14 cellular contexts compared by ENCODE assay signal in genomic region chr4:147492761-147493160, GRCh38. TPM values are rescaled to one million over a fixed set of nuclear protein-coding genes. Genes with fewer than 3 reads are reported as not detected.
DNase-seq lines count a peak whose midpoint lies in the region; ATAC-seq and TF ChIP-seq lines count a peak whose summit lies in the region.
"Had no signal": no experiment of that assay in that cellular context is flagged by ENCODE, and none has a peak within 500 bp of the region (broad histone marks: within the 10 kb centered on the region; RNA-seq: fewer than 3 reads in every experiment).

No MANE protein-coding gene starts in this region.

- H3K27me3 Mint-ChIP-seq in T-helper 2 cell treated with Interferon-gamma antibody and Interleukin-4, amounts not matched to agents 5 μg/mL and 100 μg/mL, for 36 hours (ENCODE audit: low read depth), result peaks cover 8% of the 10 kb centered on the region
- H3K27me3 Mint-ChIP-seq in effector memory CD8-positive, alpha-beta T cell, result peaks cover 15 to 19% of the 10 kb centered on the region in 2 donors

- ATAC-seq in heart right ventricle (peak; percentile 82 to 94 (median 90)), HG03354 (IDR thresholded peaks at IDR 0.05; ENCODE audit: poor library complexity, severe bottlenecking, unreplicated experiment) (no peak)
- ATAC-seq in effector memory CD8-positive, alpha-beta T cell (replicated peaks), result no peak
- ATAC-seq: stimulated activated effector memory CD8-positive, alpha-beta T cell treated with anti-CD3 and anti-CD28 coated beads, Interleukin-12 subunit alpha, Interleukin-12 subunit beta, amount 100 ng/mL, for 72 hours had no signal

- intact Hi-C loops in heart right ventricle (cut with DNase I), result loop anchor here in 1 of 10 donors (5.0 kb wide), 1 partner anchor 130 kb away; no protein-coding TSS in a partner anchor
- intact Hi-C loops in testis (cut with DNase I; ENCODE audit: low total_unique reads), result no loop called here

- no peaks in the 10 kb centered on the region for H3K4me1 Mint-ChIP-seq in T-helper 2 cell treated with Interferon-gamma antibody and Interleukin-4, amounts not matched to agents 5 μg/mL and 100 μg/mL, for 36 hours (ENCODE audit: low read depth)
- H3K4me1 Mint-ChIP-seq in effector memory CD8-positive, alpha-beta T cell (ENCODE audit: low read depth in 2 of 2), result no peaks in the 10 kb centered on the region
- H3K4me1 Mint-ChIP-seq: CD4-positive, CD25-positive, alpha-beta regulatory T cell; stimulated activated effector memory CD8-positive, alpha-beta T cell treated with anti-CD3 and anti-CD28 coated beads, Interleukin-12 subunit alpha, Interleukin-12 subunit beta, amount 100 ng/mL, for 72 hours had no signal

- DNase-seq in ELR (ENCODE audit: low read depth) (peak; percentile 57), amniotic epithelial cell (ENCODE audit: low read depth) (peak; percentile 70), heart right ventricle (peak; percentile 22 to 80), retinal pigment epithelial cell (ENCODE audit: low read depth) (peak; percentile 31), testis (no peak)
- DNase-seq in T-helper 2 cell treated with Interferon-gamma antibody and Interleukin-4, amounts not matched to agents 5 μg/mL and 100 μg/mL, for 36 hours (ENCODE audit: low spot score), result no peak
- DNase-seq in effector memory CD8-positive, alpha-beta T cell, result no peak
- DNase-seq: activated T-cell treated with anti-CD3 and anti-CD28 coated beads, Interleukin-2, amount 50 U/mL, for 48 hours; CD4-positive, CD25-positive, alpha-beta regulatory T cell; NCI-H1105 treated with DMSO at 0.1 percent for 48 hours; NCI-H69 had no signal

- H3K36me3 ChIP-seq in heart right ventricle (no peaks in the 10 kb centered on the region), testis (ENCODE audit: low read depth, missing control alignments) (no peaks in the 10 kb centered on the region)
- H3K36me3 ChIP-seq: cardiac muscle cell had no signal

- H3K9me3 ChIP-seq in heart right ventricle (no peaks in the 10 kb centered on the region), testis (no peaks in the 10 kb centered on the region)

- no peak overlapping the region for H3K4me3 Mint-ChIP-seq in T-helper 2 cell treated with Interferon-gamma antibody and Interleukin-4, amounts not matched to agents 5 μg/mL and 100 μg/mL, for 36 hours
- H3K4me3 Mint-ChIP-seq in effector memory CD8-positive, alpha-beta T cell, result no peak overlapping the region
- H3K4me3 Mint-ChIP-seq: CD4-positive, CD25-positive, alpha-beta regulatory T cell; stimulated activated effector memory CD8-positive, alpha-beta T cell treated with anti-CD3 and anti-CD28 coated beads, Interleukin-12 subunit alpha, Interleukin-12 subunit beta, amount 100 ng/mL, for 72 hours had no signal

- H3K9me3 Mint-ChIP-seq in T-helper 2 cell treated with Interferon-gamma antibody and Interleukin-4, amounts not matched to agents 5 μg/mL and 100 μg/mL, for 36 hours, result no peaks in the 10 kb centered on the region
- H3K9me3 Mint-ChIP-seq in effector memory CD8-positive, alpha-beta T cell, result no peaks in the 10 kb centered on the region
- H3K9me3 Mint-ChIP-seq: stimulated activated effector memory CD8-positive, alpha-beta T cell treated with anti-CD3 and anti-CD28 coated beads, Interleukin-12 subunit alpha, Interleukin-12 subunit beta, amount 100 ng/mL, for 72 hours had no signal

- H3K4me1 ChIP-seq in heart right ventricle (peaks cover 0 to 76% (median 10%) of the 10 kb centered on the region in 9 donors), testis (no peaks in the 10 kb centered on the region)

- H3K4me3 ChIP-seq in heart right ventricle, result peak overlapping the region in 2 of 10 donors; percentile 4 to 28
- H3K4me3 ChIP-seq in retinal pigment epithelial cell (ENCODE audit: low read length), result no peak overlapping the region
- H3K4me3 ChIP-seq in testis, result no peak overlapping the region
- H3K4me3 ChIP-seq: cardiac muscle cell had no signal

- H3K27ac Mint-ChIP-seq in T-helper 2 cell treated with Interferon-gamma antibody and Interleukin-4, amounts not matched to agents 5 μg/mL and 100 μg/mL, for 36 hours, result no peak overlapping the region
- no peak overlapping the region for H3K27ac Mint-ChIP-seq in effector memory CD8-positive, alpha-beta T cell
- H3K27ac Mint-ChIP-seq: CD4-positive, CD25-positive, alpha-beta regulatory T cell; stimulated activated effector memory CD8-positive, alpha-beta T cell treated with anti-CD3 and anti-CD28 coated beads, Interleukin-12 subunit alpha, Interleukin-12 subunit beta, amount 100 ng/mL, for 72 hours had no signal

- 5 to 7% methylated on average over 6 of the region's 6 CpGs for WGBS in heart right ventricle, 2 donors
- WGBS in testis, 2 donors, result 37 to 47% methylated on average over 6 of the region's 6 CpGs

- TF ChIP-seq POLR2A in testis (IDR thresholded peaks at IDR 0.05), result no peak

- H3K27me3 ChIP-seq in heart right ventricle (no peaks in the 10 kb centered on the region), testis (no peaks in the 10 kb centered on the region)
- H3K27me3 ChIP-seq: cardiac muscle cell had no signal

- TF ChIP-seq CTCF in heart right ventricle (IDR thresholded peaks at IDR 0.05) (no peak), retinal pigment epithelial cell (conservative IDR thresholded peaks at IDR 0.05; ENCODE audit: low read depth, low read length) (no peak), testis (IDR thresholded peaks at IDR 0.05) (no peak)

- H3K36me3 Mint-ChIP-seq in T-helper 2 cell treated with Interferon-gamma antibody and Interleukin-4, amounts not matched to agents 5 μg/mL and 100 μg/mL, for 36 hours (ENCODE audit: low read depth), result no peaks in the 10 kb centered on the region
- H3K36me3 Mint-ChIP-seq in effector memory CD8-positive, alpha-beta T cell (ENCODE audit: insufficient read depth), result no peaks in the 10 kb centered on the region
- H3K36me3 Mint-ChIP-seq: CD4-positive, CD25-positive, alpha-beta regulatory T cell; stimulated activated effector memory CD8-positive, alpha-beta T cell treated with anti-CD3 and anti-CD28 coated beads, Interleukin-12 subunit alpha, Interleukin-12 subunit beta, amount 100 ng/mL, for 72 hours had no signal

- peak overlapping the region in 6 of 10 donors; percentile 26 to 72 (median 44) for H3K27ac ChIP-seq in heart right ventricle
- H3K27ac ChIP-seq in testis, result no peak overlapping the region
- H3K27ac ChIP-seq: cardiac muscle cell had no signal

RNA-seq across cellular contexts. Expression of gene EDNRA, which starts 11.9 kb away (rescaled TPM):
- total RNA-seq in heart right ventricle, result 10 to 100 TPM in 7 of 10 donors, 1 to 10 TPM in 3; 5.0 to 27.4 (median 11.7) TPM
- polyA plus RNA-seq in heart right ventricle, result 1 to 10 TPM; 4.4 to 6.0 TPM
- total RNA-seq in testis, result 10 to 100 TPM in 1 of 2 donors, 1 to 10 TPM in 1; 9.4 to 12.3 TPM
- polyA plus RNA-seq in testis (ENCODE audit: insufficient read depth, low read depth, low replicate concordance), result 14.1 TPM
- total RNA-seq: CD4-positive, CD25-positive, alpha-beta regulatory T cell had no signal
- polyA plus RNA-seq: CD4-positive, CD25-positive, alpha-beta regulatory T cell had no signal

Comparison
In these comparisons a context has a peak if more than half of its experiments do, and no peak if none do; other contexts are left out.
1. DNase-seq: peak in ELR (single experiment), amniotic epithelial cell (single experiment), heart right ventricle (2 of 2) and retinal pigment epithelial cell (single experiment); none in T-helper 2 cell treated with Interferon-gamma antibody and Interleukin-4, amounts not matched to agents 5 μg/mL and 100 μg/mL, for 36 hours (single experiment), effector memory CD8-positive, alpha-beta T cell (0 of 3) and testis (single experiment).
2. ATAC-seq: peak in heart right ventricle (8 of 8); none in effector memory CD8-positive, alpha-beta T cell (single experiment) and HG03354 (single experiment).
3. H3K27ac ChIP-seq: peak in heart right ventricle (6 of 10); none in testis (0 of 2).